23 cellular contexts compared by ENCODE assay signal in genomic region chr5:139705191-139705590, GRCh38. TPM values are rescaled to one million over a fixed set of nuclear protein-coding genes. Genes with fewer than 3 reads are reported as not detected.
DNase-seq lines count a peak whose midpoint lies in the region; ATAC-seq and TF ChIP-seq lines count a peak whose summit lies in the region.
"Had no signal": no experiment of that assay in that cellular context is flagged by ENCODE, and none has a peak within 500 bp of the region (broad histone marks: within the 10 kb centered on the region; RNA-seq: fewer than 3 reads in every experiment).

No MANE protein-coding gene starts in this region.

- TF ChIP-seq CTCF in A673 (conservative IDR thresholded peaks at IDR 0.05; ENCODE audit: low read depth, low read length) = no peak
- no peak for TF ChIP-seq CTCF in Calu3 (IDR thresholded peaks at IDR 0.05; ENCODE audit: unreplicated experiment)
- no peak for TF ChIP-seq CTCF in WTC11 (IDR thresholded peaks at IDR 0.05)
- no peak for TF ChIP-seq CTCF in nephron progenitor cell (IDR thresholded peaks at IDR 0.05)
- no peak for TF ChIP-seq CTCF in CD4-positive, alpha-beta T cell (IDR thresholded peaks at IDR 0.05)

- intact Hi-C loops in A673 (cut with micrococcal nuclease; ENCODE audit: unreplicated experiment) (no loop called here), Calu3 (cut with micrococcal nuclease; ENCODE audit: unreplicated experiment) (no loop called here)
- intact Hi-C loops in CD4-positive, alpha-beta T cell (cut with DNase I, micrococcal nuclease) = no loop called here

- BruUV-seq in A673 (replicated peaks; lab: Mats Ljungman, UMichigan) (no TSS peak), Calu3 (replicated peaks; lab: Mats Ljungman, UMichigan) (no TSS peak)

- H3K36me3 Mint-ChIP-seq in Calu3 (ENCODE audit: insufficient read depth, unreplicated experiment) (peaks cover 11% of the 10 kb centered on the region), WTC11 (no peaks in the 10 kb centered on the region), nephron progenitor cell (ENCODE audit: low read depth) (no peaks in the 10 kb centered on the region)
- no peaks in the 10 kb centered on the region for H3K36me3 Mint-ChIP-seq in CD4-positive, alpha-beta T cell (ENCODE audit: low read depth)
- H3K36me3 Mint-ChIP-seq: CD8-positive, alpha-beta memory T cell; stimulated activated memory B cell treated with anti-CD40 and anti-IgM and Interleukin-4, amounts not matched to agents 10 μg/mL and 1 μg/mL and 100 μg/mL, for 72 hours had no signal

- CTCF ChIA-PET in A673 (lab: Charles Lee) (no interaction called here), Calu3 (lab: Charles Lee) (interaction anchor here (0.6 to 0.7 kb wide), 2 partner anchors 8 to 23 kb away, joined by 3 to 5 read pairs; no protein-coding TSS in a partner anchor), WTC11 (lab: Charles Lee) (interaction anchor here (0.8 to 1.7 kb wide), 3 partner anchors 70 to 131 kb away, joined by 3 to 5 read pairs (median 3); no protein-coding TSS in a partner anchor)
- CTCF ChIA-PET in CD4-positive, alpha-beta T cell (lab: Charles Lee) = no interaction called here

- no peaks in the 10 kb centered on the region for H3K9me3 Mint-ChIP-seq in Calu3 (ENCODE audit: low read depth, unreplicated experiment)
- H3K9me3 Mint-ChIP-seq in WTC11 = no peaks in the 10 kb centered on the region
- no peaks in the 10 kb centered on the region for H3K9me3 Mint-ChIP-seq in nephron progenitor cell
- H3K9me3 Mint-ChIP-seq in CD4-positive, alpha-beta T cell = no peaks in the 10 kb centered on the region
- H3K9me3 Mint-ChIP-seq: activated CD4-positive, alpha-beta T cell treated with anti-CD3 and anti-CD28 coated beads, Interleukin-2, amount 10 ng/mL, durations not matched to agents 7 days and 5 days; activated T-helper 2 cell treated with anti-CD3 and anti-CD28 coated beads, Interferon-gamma antibody, Interleukin-2, Interleukin-4, amounts not matched to agents 10 μg/mL and 5 μg/mL and 100 μg/mL, durations not matched to agents 14 hours and 24 hours and 36 hours; CD8-positive, alpha-beta memory T cell; stimulated activated memory B cell treated with anti-CD40 and anti-IgM and Interleukin-4, amounts not matched to agents 10 μg/mL and 1 μg/mL and 100 μg/mL, for 72 hours had no signal

- H3K4me3 Mint-ChIP-seq in Calu3 (ENCODE audit: low read depth, unreplicated experiment) (no peak overlapping the region), WTC11 (no peak overlapping the region), nephron progenitor cell (no peak overlapping the region)
- no peak overlapping the region for H3K4me3 Mint-ChIP-seq in CD4-positive, alpha-beta T cell
- H3K4me3 Mint-ChIP-seq: activated CD4-positive, alpha-beta T cell treated with anti-CD3 and anti-CD28 coated beads, Interleukin-2, amount 10 ng/mL, durations not matched to agents 7 days and 5 days; stimulated activated memory B cell treated with anti-CD40 and anti-IgM and Interleukin-4, amounts not matched to agents 10 μg/mL and 1 μg/mL and 100 μg/mL, for 72 hours had no signal

- no peaks in the 10 kb centered on the region for H3K9me3 ChIP-seq in A673 (ENCODE audit: low read depth, low read length, poor library complexity, severe bottlenecking)
- H3K9me3 ChIP-seq in CD4-positive, alpha-beta T cell (ENCODE audit: control insufficient read depth, low read length) = no peaks in the 10 kb centered on the region
- H3K9me3 ChIP-seq: spleen, testis, uterus had no signal

- H3K27me3 ChIP-seq in A673 (replicated peaks; ENCODE audit: insufficient read depth, low read depth, low read length, poor library complexity) = no peaks in the 10 kb centered on the region
- H3K27me3 ChIP-seq in CD4-positive, alpha-beta T cell (ENCODE audit: control insufficient read depth, insufficient read depth, low read length) = no peaks in the 10 kb centered on the region
- H3K27me3 ChIP-seq: testis, uterus had no signal

- H3K36me3 ChIP-seq in A673 (ENCODE audit: insufficient read depth, low read length, poor library complexity, severe bottlenecking) = no peaks in the 10 kb centered on the region
- H3K36me3 ChIP-seq: spleen, uterus had no signal

- H3K27ac Mint-ChIP-seq in Calu3 (ENCODE audit: unreplicated experiment) = peak overlapping the region; percentile 48
- H3K27ac Mint-ChIP-seq in WTC11 = no peak overlapping the region
- peak overlapping the region; percentile 61 for H3K27ac Mint-ChIP-seq in nephron progenitor cell
- no peak overlapping the region for H3K27ac Mint-ChIP-seq in CD4-positive, alpha-beta T cell
- H3K27ac Mint-ChIP-seq: activated CD4-positive, alpha-beta T cell treated with anti-CD3 and anti-CD28 coated beads, Interleukin-2, amount 10 ng/mL, durations not matched to agents 7 days and 5 days; activated T-helper 2 cell treated with anti-CD3 and anti-CD28 coated beads, Interferon-gamma antibody, Interleukin-2, Interleukin-4, amounts not matched to agents 10 μg/mL and 5 μg/mL and 100 μg/mL, durations not matched to agents 14 hours and 24 hours and 36 hours; stimulated activated memory B cell treated with anti-CD40 and anti-IgM and Interleukin-4, amounts not matched to agents 10 μg/mL and 1 μg/mL and 100 μg/mL, for 72 hours had no signal

- peaks cover 36% of the 10 kb centered on the region for H3K4me1 ChIP-seq in A673 (ENCODE audit: insufficient read depth, low read length, poor library complexity, severe bottlenecking)
- H3K4me1 ChIP-seq: foreskin keratinocyte had no signal

- ATAC-seq in WTC11 (no peak), GM18873 (IDR thresholded peaks at IDR 0.05; ENCODE audit: low FRiP score, unreplicated experiment) (no peak)
- ATAC-seq in CD4-positive, alpha-beta T cell (ENCODE audit: poor library complexity) = no peak
- ATAC-seq: esophagus mucosa; foreskin keratinocyte; left cardiac atrium; stimulated activated memory B cell treated with anti-CD40 and anti-IgM and Interleukin-4, amounts not matched to agents 10 μg/mL and 1 μg/mL and 100 μg/mL, for 72 hours had no signal

- H3K27me3 Mint-ChIP-seq in Calu3 (ENCODE audit: unreplicated experiment) = no peaks in the 10 kb centered on the region
- H3K27me3 Mint-ChIP-seq in WTC11 (ENCODE audit: low read depth) = peaks cover 12% of the 10 kb centered on the region
- peaks cover 7% of the 10 kb centered on the region for H3K27me3 Mint-ChIP-seq in nephron progenitor cell (ENCODE audit: low read depth, poor library complexity)
- H3K27me3 Mint-ChIP-seq in CD4-positive, alpha-beta T cell = peaks cover 21% of the 10 kb centered on the region

- peak overlapping the region; percentile 39 for H3K27ac ChIP-seq in A673 (ENCODE audit: low read depth, low read length, poor library complexity, severe bottlenecking)
- no peak overlapping the region for H3K27ac ChIP-seq in CD4-positive, alpha-beta T cell (ENCODE audit: low read depth, low read length)
- H3K27ac ChIP-seq: foreskin keratinocyte, testis, uterus had no signal

- POLR2A ChIA-PET in A673 (lab: Charles Lee; ENCODE audit: low non-redundant PET) = no interaction called here
- POLR2A ChIA-PET in WTC11 (lab: Charles Lee) = no interaction called here
- POLR2A ChIA-PET in CD4-positive, alpha-beta T cell (lab: Charles Lee) = no interaction called here

- peaks cover 39% of the 10 kb centered on the region for H3K4me1 Mint-ChIP-seq in Calu3 (ENCODE audit: low read depth, unreplicated experiment)
- H3K4me1 Mint-ChIP-seq in WTC11 = peaks cover 56% of the 10 kb centered on the region
- H3K4me1 Mint-ChIP-seq in nephron progenitor cell = peaks cover 74% of the 10 kb centered on the region
- H3K4me1 Mint-ChIP-seq in CD4-positive, alpha-beta T cell (ENCODE audit: low read depth) = peaks cover 34% of the 10 kb centered on the region

- H3K4me3 ChIP-seq in A673 (ENCODE audit: low read depth, low read length, poor library complexity, severe bottlenecking) = no peak overlapping the region
- H3K4me3 ChIP-seq: spleen, testis, uterus had no signal

- DNase-seq in A673 (ENCODE audit: low spot score) (no peak), Calu3 (no peak), WTC11 (ENCODE audit: low spot score) (no peak), nephron progenitor cell (no peak), NCI-H2171 (lab: John Stamatoyannopoulos, UW) (no peak)
- DNase-seq in CD4-positive, alpha-beta T cell = no peak
- DNase-seq: activated CD4-positive, alpha-beta T cell treated with anti-CD3 and anti-CD28 coated beads, Interleukin-2, amount 10 ng/mL, durations not matched to agents 7 days and 5 days; CD8-positive, alpha-beta memory T cell; DMS153; foreskin keratinocyte; left cardiac atrium; mammary epithelial cell; NCI-H1092 treated with DMSO at 0.1 percent for 48 hours; NCI-H1930; NCI-H774; spleen; stimulated activated CD4-positive, alpha-beta T cell treated with anti-CD3 and anti-CD28 coated beads, Interleukin-2, amount 100 ng/mL, for 48 hours; testis; uterus had no signal

TF ChIP-seq in WTC11, 78 proteins besides CTCF, POLR2A, EP300 and RAD21 (continues in another document):
- no peak for TF ChIP-seq MLX (CRISPR knock-in tag; IDR thresholded peaks at IDR 0.05)

RNA-seq across cellular contexts. Expression of gene CXXC5, which starts 57.0 kb away (rescaled TPM):
- total RNA-seq in A673 (2021) (56.4 and 57.2 TPM in 2 replicates), Calu3 (2022) (64.1 and 69.1 TPM in 2 replicates), WTC11 (2021) (77.5 to 97.2 TPM (median 78.0 TPM) in 3 replicates)
- 1 to 10 TPM; 1.9 to 2.7 TPM for total RNA-seq in CD4-positive, alpha-beta T cell

Comparison
In these comparisons a context has a peak if more than half of its experiments do, and no peak if none do; other contexts are left out.
1. H3K27ac Mint-ChIP-seq: peak in Calu3 (single experiment) and nephron progenitor cell (single experiment); none in WTC11 (single experiment) and CD4-positive, alpha-beta T cell (single experiment).
2. RNA of gene CXXC5, which starts 57.0 kb away (total RNA-seq): 77.5 to 97.2 TPM in WTC11, 64.1 to 69.1 TPM in Calu3 and 56.4 to 57.2 TPM in A673; 1.9 to 2.7 TPM in CD4-positive, alpha-beta T cell; every median in the first group is over 10 times any median in the second.
3. CTCF ChIA-PET loops: an anchor here in Calu3 (0.6 to 0.7 kb wide) and WTC11 (0.8 to 1.7 kb wide); none called in A673 and CD4-positive, alpha-beta T cell.